Comparison of ENCODE assay signal across 8 cellular contexts in genomic region chr10:87861566-87861952, GRCh38. TPM values are rescaled to one million over a fixed set of nuclear protein-coding genes. Genes with fewer than 3 reads are reported as not detected.
DNase-seq lines count a peak whose midpoint lies in the region; FAIRE-seq and TF ChIP-seq lines count a peak whose summit lies in the region.

No MANE protein-coding gene starts in this region.

- peak overlapping the region; percentile 98 for H3K27ac Mint-ChIP-seq in HFFc6

- DNase-seq in DMS153 (lab: John Stamatoyannopoulos, UW) (peak; percentile 49), DMS153 treated with DMSO at 0.1 percent for 48 hours (lab: John Stamatoyannopoulos, UW; ENCODE audit: unreplicated experiment) (no peak), HFFc6 (peak; percentile 88), NOMO-1 treated with DMSO at 0.1 percent for 48 hours (lab: John Stamatoyannopoulos, UW; ENCODE audit: unreplicated experiment) (peak; percentile 90), cardiac fibroblast (ENCODE audit: low read depth in 2 of 2) (peak; percentile 92 to 93), kidney (peak; percentile 93), spleen (peak; percentile 93), urothelium cell line (ENCODE audit: low spot score) (no peak)

- H3K27me3 Mint-ChIP-seq in HFFc6 (ENCODE audit: insufficient read depth): peaks cover 3% of the 10 kb centered on the region; the same call in 1 of the 2 replicates

- peak overlapping the region; percentile 71 to 86 for H3K9ac ChIP-seq in kidney (ENCODE audit: low read length in 2 of 2)

- intact Hi-C loops in kidney (cut with DNase I) (no loop called here), spleen (cut with DNase I; ENCODE audit: low total_unique reads) (loop anchor here (5.0 to 10.0 kb wide), 3 partner anchors 73 to 526 kb away; no protein-coding TSS in a partner anchor)

- H3K4me3 ChIP-seq in cardiac fibroblast (replicated peaks in 1 of 2; ENCODE audit: low read depth in 2 of 2, low read length in 2 of 2) (peak overlapping the region; percentile 87 to 92), kidney (ENCODE audit: low read length in 2 of 2) (peak overlapping the region; percentile 93 to 97), spleen (peak overlapping the region; percentile 83 to 96 (median 91))

- peaks cover 29% of the 10 kb centered on the region for H3K4me1 Mint-ChIP-seq in HFFc6 (ENCODE audit: low read depth)

- H3K4me1 ChIP-seq in kidney (ENCODE audit: control insufficient read depth in 1 of 2, insufficient read depth in 1 of 2, low read depth in 1 of 2, low read length in 2 of 2) (peaks cover 6 to 11% of the 10 kb centered on the region in 2 donors), spleen (peaks cover 10 to 35% (median 33%) of the 10 kb centered on the region in 6 donors)

- no peak for TF ChIP-seq POLR2A in spleen (IDR thresholded peaks at IDR 0.05)

- WGBS in spleen, 5 donors: 5 to 13% (median 11%) methylated on average over 14 to 16 of the region's 16 CpGs

- H3K27me3 ChIP-seq in spleen (replicated peaks in 1 of 7): no peaks in the 10 kb centered on the region

- TF ChIP-seq CTCF in HFFc6 (IDR thresholded peaks at IDR 0.05) (peak; percentile 50; the same call in 1 of the 2 replicates), cardiac fibroblast (IDR thresholded peaks at IDR 0.05; ENCODE audit: low read depth, low read length) (no peak), kidney (IDR thresholded peaks at IDR 0.05; ENCODE audit: borderline replicate concordance, extremely low read depth, insufficient read depth) (peak; percentile 26), spleen (IDR thresholded peaks at IDR 0.05 in 8 of 11, conservative IDR thresholded peaks at IDR 0.05 in 3 of 11) (peak in 2 of 11 experiments; percentile 3 to 17)

- FAIRE-seq in kidney (lab: Jason Lieb, UNC): no peak
- FAIRE-seq in urothelium cell line (lab: Jason Lieb, UNC): no peak

- peak overlapping the region; percentile 98 for H3K4me3 Mint-ChIP-seq in HFFc6

- H3K9me3 ChIP-seq in kidney (ENCODE audit: control insufficient read depth in 1 of 2, low read length in 2 of 2) (no peaks in the 10 kb centered on the region), spleen (no peaks in the 10 kb centered on the region)

- H3K9me3 Mint-ChIP-seq in HFFc6: no peaks in the 10 kb centered on the region

- H3K36me3 ChIP-seq in kidney (ENCODE audit: control insufficient read depth in 1 of 2, insufficient read depth in 2 of 2, low read length in 2 of 2) (no peaks in the 10 kb centered on the region), spleen (no peaks in the 10 kb centered on the region)

- H3K36me3 Mint-ChIP-seq in HFFc6 (ENCODE audit: low read depth): peaks cover 20% of the 10 kb centered on the region

- H3K27ac ChIP-seq in kidney (ENCODE audit: low read depth in 2 of 2, low read length in 2 of 2) (peak overlapping the region; percentile 96), spleen (peak overlapping the region; percentile 90 to 100 (median 99))

RNA-seq across cellular contexts. Expression of gene KLLN, which starts 1.8 kb away (rescaled TPM):
- under 1 TPM; 0.65 to 0.77 (median 0.73) TPM for total RNA-seq in HFFc6 (2021; fragmentation: NEBNext Ultra II Directional; extraction: Animal tissue kit (Norgen Biotek cat#: 25700))
- total RNA-seq in kidney: 1.7 TPM
- polyA plus RNA-seq in kidney (ENCODE audit: insufficient read depth, low read depth, low replicate concordance): 0.82 TPM
- 1 to 10 TPM in 5 of 7 donors, under 1 TPM in 2; 0.54 to 2.2 (median 1.4) TPM for total RNA-seq in spleen
- under 1 TPM; 0.52 to 0.93 (median 0.80) TPM for polyA plus RNA-seq in spleen

RNA-seq across cellular contexts. Expression of gene PTEN, which starts 1.9 kb away (rescaled TPM):
- total RNA-seq in HFFc6 (2021; fragmentation: NEBNext Ultra II Directional; extraction: Animal tissue kit (Norgen Biotek cat#: 25700)): 10 to 100 TPM; 49.3 to 72.7 (median 63.5) TPM
- total RNA-seq in kidney: 154 TPM
- polyA plus RNA-seq in kidney (ENCODE audit: insufficient read depth, low read depth, low replicate concordance): 22.3 TPM
- total RNA-seq in spleen: 100 to 1,000 TPM; 144 to 300 (median 212) TPM
- 10 to 100 TPM; 38.1 to 47.0 (median 42.0) TPM for polyA plus RNA-seq in spleen

RNA-seq across cellular contexts. Expression of gene ATAD1, which starts 43.5 kb away (rescaled TPM):
- 10 to 100 TPM; 33.4 to 44.4 (median 35.8) TPM for total RNA-seq in HFFc6 (2021; fragmentation: NEBNext Ultra II Directional; extraction: Animal tissue kit (Norgen Biotek cat#: 25700))
- total RNA-seq in kidney (57.3 TPM), spleen (10 to 100 TPM; 27.3 to 49.4 (median 33.0) TPM)
- polyA plus RNA-seq in kidney (ENCODE audit: insufficient read depth, low read depth, low replicate concordance) (22.0 TPM), spleen (10 to 100 TPM in 2 of 3 donors, 1 to 10 TPM in 1; 8.7 to 10.1 (median 10.1) TPM)

Comparison
In these comparisons a context has a peak if more than half of its experiments do, and no peak if none do; other contexts are left out.
1. DNase-seq: peak in DMS153 (single experiment), HFFc6 (single experiment), NOMO-1 treated with DMSO at 0.1 percent for 48 hours (single experiment), cardiac fibroblast (2 of 2), kidney (single experiment) and spleen (single experiment); none in DMS153 treated with DMSO at 0.1 percent for 48 hours (single experiment) and urothelium cell line (single experiment).
2. Peak in every context shown above with its lines, with median percentiles within 50 percentile points of each other: H3K4me3 ChIP-seq.